ENCODE assay signal across 8 cellular contexts in genomic region chr3:48446043-48446424, GRCh38. TPM values are rescaled to one million over a fixed set of nuclear protein-coding genes. Genes with fewer than 3 reads are reported as not detected.
A peak's percentile ranks its signal among the peaks of the same experiment; 100 is the strongest.
DNase-seq lines count a peak whose midpoint lies in the region; ATAC-seq and TF ChIP-seq lines count a peak whose summit lies in the region.

No MANE protein-coding gene starts in this region.

- H3K4me3 ChIP-seq in GM12875 (ENCODE audit: low read depth, low read length), result peak overlapping the region; percentile 91
- H3K4me3 ChIP-seq in SU-DHL-6 (ENCODE audit: insufficient read depth, low read length, poor library complexity, severe bottlenecking), result peak overlapping the region; percentile 93
- H3K4me3 ChIP-seq in fibroblast of the aortic adventitia (ENCODE audit: low read depth, low read length), result peak overlapping the region; percentile 92
- peak overlapping the region; percentile 48 to 93 (median 84) for H3K4me3 ChIP-seq in sigmoid colon

- no peaks in the 10 kb centered on the region for H3K27me3 ChIP-seq in SU-DHL-6 (ENCODE audit: low read length)
- no peaks in the 10 kb centered on the region for H3K27me3 ChIP-seq in sigmoid colon

- no peak for TF ChIP-seq CTCF in GM12875 (IDR thresholded peaks at IDR 0.05; ENCODE audit: borderline replicate concordance, insufficient read depth, low read depth, low read length)
- TF ChIP-seq CTCF in SU-DHL-6 (IDR thresholded peaks at IDR 0.05; ENCODE audit: insufficient read depth, low read length, poor library complexity, severe bottlenecking), result no peak
- no peak for TF ChIP-seq CTCF in fibroblast of the aortic adventitia (IDR thresholded peaks at IDR 0.05; ENCODE audit: insufficient read depth, low read length)
- no peak for TF ChIP-seq CTCF in sigmoid colon (IDR thresholded peaks at IDR 0.05)

- no peak for ATAC-seq in HG03175 (IDR thresholded peaks at IDR 0.05; ENCODE audit: unreplicated experiment)

- DNase-seq in fibroblast of the aortic adventitia (ENCODE audit: low read depth) (no peak), sigmoid colon (no peak), cortex of kidney (lab: John Stamatoyannopoulos, UW) (no peak), NOMO-1 treated with dmso at 0.1 percent for 144 hours (lab: John Stamatoyannopoulos, UW; ENCODE audit: unreplicated experiment) (no peak)
- DNase-seq in stimulated activated CD4-positive, alpha-beta T cell treated with anti-CD3 and anti-CD28 coated beads, Interleukin-12 subunit alpha, Interleukin-12 subunit beta, amount 100 ng/mL, for 4 hours, result no peak

- TF ChIP-seq POLR2A in sigmoid colon (IDR thresholded peaks at IDR 0.05), result no peak

- WGBS in sigmoid colon, 2 donors, result 15 to 16% methylated on average over 6 of the region's 6 CpGs

- H3K4me2 ChIP-seq in SU-DHL-6 (ENCODE audit: low read depth, low read length, poor library complexity, severe bottlenecking), result peak overlapping the region; percentile 87

- H3K4me1 ChIP-seq in sigmoid colon, result peaks cover 0 to 33% (median 30%) of the 10 kb centered on the region in 4 donors

- H3F3A ChIP-seq in SU-DHL-6 (ENCODE audit: insufficient read depth), result peaks cover 34% of the 10 kb centered on the region

- TF ChIP-seq EP300 in sigmoid colon (IDR thresholded peaks at IDR 0.05), result no peak

- no peaks in the 10 kb centered on the region for H4K20me1 ChIP-seq in SU-DHL-6 (ENCODE audit: low read depth, low read length)

- H3K36me3 ChIP-seq in SU-DHL-6 (ENCODE audit: low read length), result 0 out of 2 replicates have a peak, but pooled peaks cover 5% of the 10 kb centered on the region
- peaks cover 0 to 34% (median 12%) of the 10 kb centered on the region in 4 donors for H3K36me3 ChIP-seq in sigmoid colon

- peaks cover 27% of the 10 kb centered on the region for H3K79me2 ChIP-seq in SU-DHL-6 (ENCODE audit: insufficient read depth, low read length)

- peak overlapping the region; percentile 85 for H3K9ac ChIP-seq in SU-DHL-6 (ENCODE audit: low read length)

- intact Hi-C loops in sigmoid colon (cut with DNase I), result loop anchor here (5.0 kb wide), 1 partner anchor 111 kb away; the partner anchor contains the start of gene PFKFB4

- H2AFZ ChIP-seq in SU-DHL-6 (ENCODE audit: low read depth, low read length, severe bottlenecking), result peak overlapping the region; percentile 71

- H3K27ac ChIP-seq in SU-DHL-6 (ENCODE audit: low read depth, low read length) (no peak overlapping the region; the same call in 1 of the 2 replicates), sigmoid colon (peak overlapping the region; percentile 88 to 96 (median 93))

- H3K9me2 ChIP-seq in SU-DHL-6 (replicated peaks; ENCODE audit: insufficient read depth, low read length), result no peaks in the 10 kb centered on the region

- H3K9me3 ChIP-seq in SU-DHL-6 (ENCODE audit: insufficient read depth, low read length), result no peaks in the 10 kb centered on the region
- no peaks in the 10 kb centered on the region for H3K9me3 ChIP-seq in sigmoid colon

RNA-seq across cellular contexts. Expression of gene ATRIP, which starts 0.5 kb away (rescaled TPM):
- total RNA-seq in fibroblast of the aortic adventitia (ENCODE audit: low replicate concordance), result 4.0 and 14.5 TPM in 2 replicates
- total RNA-seq in sigmoid colon, result 1 to 10 TPM; 3.4 to 9.4 (median 5.2) TPM
- 1 to 10 TPM; 1.8 to 6.2 (median 2.4) TPM for polyA plus RNA-seq in sigmoid colon

RNA-seq across cellular contexts. Expression of gene TMA7, which starts 6.0 kb away (rescaled TPM):
- 234 and 390 TPM in 2 replicates for total RNA-seq in fibroblast of the aortic adventitia (ENCODE audit: low replicate concordance)
- total RNA-seq in sigmoid colon, result 100 to 1,000 TPM; 146 to 352 (median 244) TPM
- 100 to 1,000 TPM; 419 to 762 (median 624) TPM for polyA plus RNA-seq in sigmoid colon

RNA-seq across cellular contexts. Expression of gene CCDC51, which starts 6.1 kb away (rescaled TPM):
- total RNA-seq in fibroblast of the aortic adventitia (ENCODE audit: low replicate concordance), result 19.3 and 38.0 TPM in 2 replicates
- 10 to 100 TPM in 3 of 4 donors, 1 to 10 TPM in 1; 9.4 to 22.5 (median 13.1) TPM for total RNA-seq in sigmoid colon
- 10 to 100 TPM; 12.7 to 21.6 (median 18.6) TPM for polyA plus RNA-seq in sigmoid colon

RNA-seq across cellular contexts. Expression of gene PLXNB1, which starts 16.1 kb away (rescaled TPM):
- 30.0 and 59.5 TPM in 2 replicates for total RNA-seq in fibroblast of the aortic adventitia (ENCODE audit: low replicate concordance)
- total RNA-seq in sigmoid colon, result 100 to 1,000 TPM in 1 of 4 donors, 10 to 100 TPM in 3; 59.9 to 162 (median 79.7) TPM
- polyA plus RNA-seq in sigmoid colon, result 10 to 100 TPM; 10.2 to 88.0 (median 10.4) TPM

RNA-seq across cellular contexts. Expression of gene SHISA5, which starts 57.9 kb away (rescaled TPM):
- total RNA-seq in fibroblast of the aortic adventitia (ENCODE audit: low replicate concordance) (60.4 and 107 TPM in 2 replicates), sigmoid colon (10 to 100 TPM; 62.0 to 88.9 (median 74.7) TPM)
- 100 to 1,000 TPM in 1 of 3 donors, 10 to 100 TPM in 2; 57.7 to 142 (median 60.1) TPM for polyA plus RNA-seq in sigmoid colon
